28 cellular contexts compared by ENCODE assay signal in genomic region chr9:133090752-133091325, GRCh38. TPM values are rescaled to one million over a fixed set of nuclear protein-coding genes. Genes with fewer than 3 reads are reported as not detected.
"Had no signal": no experiment of that assay in that cellular context is flagged by ENCODE, and none has a peak within 500 bp of the region (broad histone marks: within the 10 kb centered on the region; RNA-seq: fewer than 3 reads in every experiment).

No MANE protein-coding gene starts in this region.

- H3K36me3 ChIP-seq: adrenal gland, ascending aorta, breast epithelium, left lung, SJCRH30, upper lobe of left lung had no signal

- H3K27me3 ChIP-seq: adrenal gland, ascending aorta, breast epithelium, left lung, SJCRH30, testis, upper lobe of left lung had no signal

- H3K4me3 Mint-ChIP-seq: activated B cell treated with CpG ODN at 0.5 μM for 24 hours; activated naive CD4-positive, alpha-beta T cell treated with anti-CD3 and anti-CD28 coated beads, Interleukin-2, amount 50 U/mL, for 24 hours; activated T-cell treated with anti-CD3 and anti-CD28 coated beads, Interleukin-2, amount 50 U/mL, for 4 hours; immature natural killer cell; nephron progenitor cell; stimulated activated naive B cell treated with anti-CD40 and anti-IgM and Interleukin-4, amounts not matched to agents 10 μg/mL and 1 μg/mL and 100 μg/mL, for 72 hours had no signal

- DNase-seq: activated B cell treated with CpG ODN at 0.5 μM for 24 hours; activated CD4-positive, alpha-beta T cell treated with anti-CD3 and anti-CD28 coated beads for 4 hours; activated CD4-positive, alpha-beta T cell treated with anti-CD3 and anti-CD28 coated beads, Interleukin-2, amount 50 U/mL, for 48 hours; activated CD8-positive, alpha-beta memory T cell treated with anti-CD3 and anti-CD28 coated beads, Interleukin-2, amount 50 U/mL, for 48 hours; activated T-cell treated with anti-CD3 and anti-CD28 coated beads, Interleukin-2, amount 50 U/mL, for 4 hours; adrenal gland; cerebellar nuclear complex; cortex of kidney; immature natural killer cell; kidney glomerular epithelial cell; mammary epithelial cell; midbrain; nephron progenitor cell; nucleus accumbens; SJCRH30; small intestine; stimulated activated CD4-positive, alpha-beta T cell treated with anti-CD3 and anti-CD28 coated beads, Interleukin-15, amount 100 ng/mL, for 24 hours; stimulated activated naive B cell treated with anti-CD40 and anti-IgM and Interleukin-4, amounts not matched to agents 10 μg/mL and 1 μg/mL and 100 μg/mL, for 72 hours; T-helper 1 cell; T1000; testis; upper lobe of left lung had no signal

- H3K27ac ChIP-seq: adrenal gland, ascending aorta, breast epithelium, epithelial cell of prostate, left lung, SJCRH30, testis, upper lobe of left lung had no signal

- H3K27ac Mint-ChIP-seq: activated B cell treated with CpG ODN at 0.5 μM for 24 hours; stimulated activated naive B cell treated with anti-CD40 and anti-IgM and Interleukin-4, amounts not matched to agents 10 μg/mL and 1 μg/mL and 100 μg/mL, for 72 hours had no signal

- H3K4me1 Mint-ChIP-seq: activated B cell treated with CpG ODN at 0.5 μM for 24 hours; activated naive CD4-positive, alpha-beta T cell treated with anti-CD3 and anti-CD28 coated beads, Interleukin-2, amount 50 U/mL, for 24 hours; stimulated activated naive B cell treated with anti-CD40 and anti-IgM and Interleukin-4, amounts not matched to agents 10 μg/mL and 1 μg/mL and 100 μg/mL, for 72 hours had no signal

- H3K9me3 ChIP-seq: adrenal gland, SJCRH30, testis had no signal

- H3K4me1 ChIP-seq: adrenal gland, ascending aorta, breast epithelium, left lung, testis, upper lobe of left lung had no signal

- FAIRE-seq: small intestine had no signal

- ATAC-seq: activated T-cell treated with anti-CD3 and anti-CD28 coated beads, Interleukin-2, amount 50 U/mL, for 4 hours; left lung; sciatic nerve; stimulated activated naive B cell treated with anti-CD40 and anti-IgM and Interleukin-4, amounts not matched to agents 10 μg/mL and 1 μg/mL and 100 μg/mL, for 72 hours had no signal

- H3K27me3 Mint-ChIP-seq: activated B cell treated with CpG ODN at 0.5 μM for 24 hours; activated naive CD4-positive, alpha-beta T cell treated with anti-CD3 and anti-CD28 coated beads, Interleukin-2, amount 50 U/mL, for 24 hours; stimulated activated naive B cell treated with anti-CD40 and anti-IgM and Interleukin-4, amounts not matched to agents 10 μg/mL and 1 μg/mL and 100 μg/mL, for 72 hours had no signal

- H3K4me3 ChIP-seq: adrenal gland, ascending aorta, breast epithelium, left lung, SJCRH30, testis, upper lobe of left lung had no signal

RNA-seq across cellular contexts. Expression of gene CEL, which starts 29.1 kb away (rescaled TPM):
- total RNA-seq: ascending aorta had no signal
- polyA plus RNA-seq: immature natural killer cell had no signal
